In the genomic region with DNA sequence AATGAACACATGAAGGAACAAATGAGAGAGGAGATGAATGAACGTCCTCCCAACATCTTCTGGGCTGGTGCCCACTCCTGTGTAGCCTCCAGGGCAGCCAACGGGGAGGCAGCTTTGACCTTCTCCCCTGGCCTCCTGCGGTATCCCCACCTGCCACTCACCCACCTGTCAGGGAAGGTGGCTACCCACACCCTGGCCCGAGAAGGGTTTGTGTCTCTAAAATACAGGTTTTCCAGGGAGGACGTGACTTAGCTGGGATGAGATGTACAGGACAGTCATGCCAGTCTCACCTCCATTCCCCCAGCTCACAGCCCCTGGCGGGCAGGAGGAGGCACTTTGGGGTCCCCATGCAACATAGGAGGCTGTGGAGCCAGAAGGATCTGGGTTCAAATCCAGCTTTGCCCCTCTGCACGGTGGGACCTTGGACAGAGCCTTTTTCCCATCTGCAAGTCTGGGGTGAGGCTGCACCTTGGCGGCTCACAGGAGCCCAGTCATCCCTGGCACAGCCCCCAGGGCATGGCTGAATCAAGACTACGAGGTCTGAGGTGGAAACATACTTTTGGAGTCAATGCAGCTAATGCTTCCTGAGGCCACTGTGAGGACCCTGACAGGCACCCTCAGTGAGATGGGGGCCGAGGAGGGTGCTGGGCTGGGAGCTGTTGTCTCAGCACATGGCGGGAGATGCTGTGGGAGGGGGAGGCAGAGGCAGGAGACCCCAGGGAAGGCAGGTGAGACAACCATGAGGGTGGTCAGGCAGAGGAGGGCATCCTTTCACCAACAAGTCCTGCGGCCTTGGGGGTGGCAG, we compare ENCODE assay signal across 16 cellular contexts. TPM values are rescaled to one million over a fixed set of nuclear protein-coding genes. Genes with fewer than 3 reads are reported as not detected.
DNase-seq lines count a peak whose midpoint lies in the region; ATAC-seq and TF ChIP-seq lines count a peak whose summit lies in the region.
"Had no signal": no experiment of that assay in that cellular context is flagged by ENCODE, and none has a peak within 500 bp of the region (broad histone marks: within the 10 kb centered on the region; RNA-seq: fewer than 3 reads in every experiment).

No MANE protein-coding gene starts in this region.

- H3K79me2 ChIP-seq in parathyroid adenoma = no peaks in the 10 kb centered on the region

- WGBS in heart left ventricle, 4 donors = 85 to 92% (median 88%) methylated on average over 9 to 12 of the region's 12 CpGs
- WGBS in esophagus squamous epithelium, 2 donors = 75 to 83% methylated on average over 2 to 5 of the region's 12 CpGs

- peak in 1 of 5 donors; percentile 52 for DNase-seq in heart left ventricle
- no peak for DNase-seq in cardiac septum (ENCODE audit: low spot score)
- DNase-seq in esophagus squamous epithelium (lab: John Stamatoyannopoulos, UW) = no peak
- peak; percentile 62 for DNase-seq in upper lobe of right lung
- no peak for DNase-seq in activated gamma-delta T cell (lab: John Stamatoyannopoulos, UW)
- DNase-seq in DMS79 (lab: John Stamatoyannopoulos, UW) = no peak
- DNase-seq: activated effector memory CD4-positive, alpha-beta T cell treated with Interleukin-2 at 50 U/mL for 16 hours; endodermal cell; NCI-H1930; NCI-H345; stimulated activated CD4-positive, alpha-beta T cell treated with anti-CD3 and anti-CD28 coated beads, Interleukin-4, amount 100 ng/mL, for 24 hours; testis had no signal

- intact Hi-C loops in heart left ventricle (cut with DNase I) = no loop called here
- intact Hi-C loops in cardiac septum (cut with DNase I) = no loop called here
- intact Hi-C loops in esophagus squamous epithelium (cut with DNase I) = no loop called here
- intact Hi-C loops in upper lobe of right lung (cut with DNase I) = no loop called here

- H3K9me3 ChIP-seq in heart left ventricle (no peaks in the 10 kb centered on the region), esophagus squamous epithelium (no peaks in the 10 kb centered on the region), parathyroid adenoma (ENCODE audit: control insufficient read depth, low read length) (no peaks in the 10 kb centered on the region), upper lobe of right lung (no peaks in the 10 kb centered on the region)
- H3K9me3 ChIP-seq: A549, testis had no signal

- no peak for ATAC-seq in heart left ventricle
- ATAC-seq in upper lobe of right lung = no peak
- no peak for ATAC-seq in HG02759 (IDR thresholded peaks at IDR 0.05; ENCODE audit: unreplicated experiment)
- ATAC-seq: A549, HepG2 had no signal

- H3K27me3 ChIP-seq in heart left ventricle (no peaks in the 10 kb centered on the region), esophagus squamous epithelium (no peaks in the 10 kb centered on the region), parathyroid adenoma (ENCODE audit: control insufficient read depth, insufficient read depth, low read length) (no peaks in the 10 kb centered on the region), upper lobe of right lung (no peaks in the 10 kb centered on the region)
- H3K27me3 ChIP-seq: testis had no signal

- H3K4me3 ChIP-seq in heart left ventricle (no peak overlapping the region), esophagus squamous epithelium (no peak overlapping the region), parathyroid adenoma (ENCODE audit: low read depth, low read length) (no peak overlapping the region), upper lobe of right lung (no peak overlapping the region)
- H3K4me3 ChIP-seq: A549, testis had no signal

- TF ChIP-seq CTCF in heart left ventricle (IDR thresholded peaks at IDR 0.05) (no peak), esophagus squamous epithelium (IDR thresholded peaks at IDR 0.05) (no peak), parathyroid adenoma (IDR thresholded peaks at IDR 0.05) (no peak), upper lobe of right lung (IDR thresholded peaks at IDR 0.05) (no peak)

- H3K9ac ChIP-seq in parathyroid adenoma = no peak overlapping the region

- H3K4me2 ChIP-seq in parathyroid adenoma (ENCODE audit: low read length) = no peak overlapping the region
- H3K4me2 ChIP-seq: A549 had no signal

- TF ChIP-seq POLR2A in heart left ventricle (IDR thresholded peaks at IDR 0.05) (no peak), esophagus squamous epithelium (IDR thresholded peaks at IDR 0.05) (no peak)

- no peak overlapping the region for H2AFZ ChIP-seq in parathyroid adenoma

- H3K27ac ChIP-seq in heart left ventricle (peak overlapping the region in 11 of 12 donors; percentile 52 to 98 (median 80)), esophagus squamous epithelium (peak overlapping the region in 3 of 4 donors; percentile 46 to 82 (median 69)), parathyroid adenoma (peak overlapping the region; percentile 44), upper lobe of right lung (peak overlapping the region; percentile 78)

- H3K4me1 ChIP-seq in heart left ventricle (peaks cover 19 to 96% (median 81%) of the 10 kb centered on the region in 12 donors), esophagus squamous epithelium (peaks cover 0 to 91% (median 44%) of the 10 kb centered on the region in 3 donors), parathyroid adenoma (no peaks in the 10 kb centered on the region), upper lobe of right lung (peaks cover 64% of the 10 kb centered on the region)

- no peaks in the 10 kb centered on the region for H3K36me3 ChIP-seq in heart left ventricle
- H3K36me3 ChIP-seq in esophagus squamous epithelium = no peaks in the 10 kb centered on the region
- H3K36me3 ChIP-seq in parathyroid adenoma (ENCODE audit: control insufficient read depth, insufficient read depth, low read length) = no peaks in the 10 kb centered on the region
- H3K36me3 ChIP-seq in upper lobe of right lung = no peaks in the 10 kb centered on the region

RNA-seq across cellular contexts. Expression of a gene that starts 11.1 kb away (rescaled TPM):
- total RNA-seq in heart left ventricle (100 to 1,000 TPM in 2 of 9 donors, 10 to 100 TPM in 7; 40.8 to 218 (median 64.9) TPM), cardiac septum (54.8 TPM), esophagus squamous epithelium (10 to 100 TPM in 3 of 4 donors, 1 to 10 TPM in 1; 4.5 to 66.0 (median 24.4) TPM), upper lobe of right lung (284 TPM)
- polyA plus RNA-seq in heart left ventricle = 10 to 100 TPM; 66.4 to 67.3 TPM
